ENCODE assay signal across 1 cellular context in the genomic region with DNA sequence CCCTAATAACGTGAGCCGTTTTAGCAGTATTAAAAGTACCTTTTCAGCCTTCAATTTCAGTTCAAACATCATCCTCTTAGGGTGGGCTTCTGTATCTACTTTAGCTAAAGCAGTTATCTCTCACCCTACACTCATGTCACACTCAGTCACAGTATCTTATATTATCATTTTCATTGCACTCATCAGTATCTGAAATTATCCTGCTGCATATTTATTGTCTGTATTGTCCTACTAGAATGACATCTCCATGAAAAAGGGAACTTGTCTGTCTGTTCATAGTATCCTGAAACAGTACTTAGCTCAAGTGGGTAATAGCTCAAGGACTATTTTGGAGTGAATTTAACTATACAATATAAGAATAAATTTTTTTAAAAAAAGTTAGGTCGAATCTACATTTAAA.
TF ChIP-seq lines count a peak whose summit lies in the region.

No MANE protein-coding gene starts in this region.

TF ChIP-seq in SK-N-SH, 30 proteins besides CTCF, POLR2A, EP300 and RAD21 (continued from another document):
- TF ChIP-seq FOSL2 (IDR thresholded peaks at IDR 0.05; ENCODE audit: borderline replicate concordance, low read depth) (no peak), EZH2phosphoT487 (IDR thresholded peaks at IDR 0.05; ENCODE audit: borderline replicate concordance, low read depth) (no peak)
- TF ChIP-seq, protein P1, sequence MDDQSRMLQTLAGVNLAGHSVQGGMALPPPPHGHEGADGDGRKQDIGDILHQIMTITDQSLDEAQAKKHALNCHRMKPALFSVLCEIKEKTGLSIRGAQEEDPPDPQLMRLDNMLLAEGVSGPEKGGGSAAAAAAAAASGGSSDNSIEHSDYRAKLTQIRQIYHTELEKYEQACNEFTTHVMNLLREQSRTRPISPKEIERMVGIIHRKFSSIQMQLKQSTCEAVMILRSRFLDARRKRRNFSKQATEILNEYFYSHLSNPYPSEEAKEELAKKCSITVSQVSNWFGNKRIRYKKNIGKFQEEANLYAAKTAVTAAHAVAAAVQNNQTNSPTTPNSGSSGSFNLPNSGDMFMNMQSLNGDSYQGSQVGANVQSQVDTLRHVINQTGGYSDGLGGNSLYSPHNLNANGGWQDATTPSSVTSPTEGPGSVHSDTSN (IDR thresholded peaks at IDR 0.05): no peak
TF ChIP-seq in SK-N-SH: peak in this region for 0.
